8 cellular contexts compared by ENCODE assay signal in the genomic region with DNA sequence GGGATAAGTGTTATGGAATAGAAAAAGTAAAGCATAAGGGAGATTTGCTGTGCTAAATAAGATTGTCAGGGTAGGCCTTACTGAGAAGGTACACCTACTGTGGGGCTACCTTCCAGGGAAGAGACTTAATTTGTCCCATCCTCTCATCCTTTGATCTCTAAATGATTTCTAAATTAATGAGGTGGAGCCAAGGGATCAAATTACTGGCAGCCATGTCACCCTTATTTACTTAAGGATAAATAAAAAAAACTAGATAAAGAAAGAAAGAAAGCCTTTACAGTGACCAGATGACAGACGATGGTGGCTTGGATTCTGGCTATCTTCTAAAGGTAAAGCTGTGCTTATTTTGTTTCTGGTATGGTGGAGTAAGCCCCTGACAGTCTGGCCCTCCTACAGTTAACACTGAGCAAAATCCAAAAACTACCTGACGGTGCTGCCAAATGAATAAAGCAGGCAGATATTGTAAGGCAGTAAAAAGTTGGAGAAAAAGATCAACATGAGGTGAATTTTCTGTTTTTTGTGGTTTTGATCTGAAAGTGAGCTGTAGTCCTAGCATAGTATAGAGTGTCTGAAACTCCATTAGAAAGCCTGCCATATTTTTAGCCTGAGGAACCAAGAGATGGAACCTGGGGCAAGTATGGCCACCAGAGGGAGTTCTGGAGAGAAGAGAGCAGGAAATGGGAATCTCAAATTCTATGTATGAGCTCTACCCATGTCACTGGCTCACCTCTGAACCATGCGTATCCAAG.
DNase-seq lines count a peak whose midpoint lies in the region; ATAC-seq and TF ChIP-seq lines count a peak whose summit lies in the region.

No MANE protein-coding gene starts in this region.

- H3K4me1 ChIP-seq in KMS-11 (ENCODE audit: low read depth, poor library complexity, severe bottlenecking) (no peaks in the 10 kb centered on the region), prostate gland (replicated peaks) (no peaks in the 10 kb centered on the region)

- H3K27ac ChIP-seq in KMS-11, result no peak overlapping the region
- H3K27ac ChIP-seq in prostate gland, result no peak overlapping the region

- H3K4me2 ChIP-seq in KMS-11, result no peak overlapping the region

- peaks cover 5% of the 10 kb centered on the region for H3K4me1 Mint-ChIP-seq in activated CD4-positive, alpha-beta T cell treated with anti-CD3 and anti-CD28 coated beads for 36 hours

- CTCF ChIA-PET in activated CD4-positive, alpha-beta T cell treated with anti-CD3 and anti-CD28 coated beads for 36 hours (lab: Charles Lee), result interaction anchor here (0.9 to 1.9 kb wide), 5 partner anchors 9 to 484 kb away, joined by 3 to 6 read pairs (median 3); no protein-coding TSS in a partner anchor

- H2AFZ ChIP-seq in KMS-11 (ENCODE audit: low read depth), result no peak overlapping the region

- ATAC-seq in activated CD4-positive, alpha-beta T cell treated with anti-CD3 and anti-CD28 coated beads for 36 hours, result no peak
- no peak for ATAC-seq in GM21737 (IDR thresholded peaks at IDR 0.05; ENCODE audit: unreplicated experiment)

- no peak overlapping the region for H3K27ac Mint-ChIP-seq in activated CD4-positive, alpha-beta T cell treated with anti-CD3 and anti-CD28 coated beads for 36 hours

- peaks cover 2% of the 10 kb centered on the region for H3K36me3 Mint-ChIP-seq in activated CD4-positive, alpha-beta T cell treated with anti-CD3 and anti-CD28 coated beads for 36 hours (ENCODE audit: low read depth)

- no peaks in the 10 kb centered on the region for H3K79me2 ChIP-seq in KMS-11 (ENCODE audit: insufficient read depth, low read depth)

- H3K36me3 ChIP-seq in KMS-11 (ENCODE audit: insufficient read depth), result no peaks in the 10 kb centered on the region; the same call in 1 of the 2 replicates
- no peaks in the 10 kb centered on the region for H3K36me3 ChIP-seq in prostate gland

- H3K9me3 ChIP-seq in prostate gland, result no peaks in the 10 kb centered on the region

- TF ChIP-seq POLR2A in prostate gland (IDR thresholded peaks at IDR 0.05), result no peak

- POLR2A ChIA-PET in activated CD4-positive, alpha-beta T cell treated with anti-CD3 and anti-CD28 coated beads for 36 hours (lab: Charles Lee), result interaction anchor here (0.6 kb wide), 1 partner anchor 285 kb away, joined by 8 read pairs; the partner anchor contains the start of gene MANF

- peaks cover 5% of the 10 kb centered on the region for H3K9me3 Mint-ChIP-seq in activated CD4-positive, alpha-beta T cell treated with anti-CD3 and anti-CD28 coated beads for 36 hours (ENCODE audit: low read depth)

- no peak overlapping the region for H3K9ac ChIP-seq in KMS-11

- H3K4me3 Mint-ChIP-seq in activated CD4-positive, alpha-beta T cell treated with anti-CD3 and anti-CD28 coated beads for 36 hours, result no peak overlapping the region

- H3K4me3 ChIP-seq in KMS-11 (IDR thresholded peaks at IDR 0.05; ENCODE audit: insufficient read depth, low read depth, low read length), result no peak overlapping the region
- H3K4me3 ChIP-seq in foreskin fibroblast (ENCODE audit: low read depth in 1 of 2, low read length in 2 of 2), result no peak overlapping the region
- H3K4me3 ChIP-seq in prostate gland, result no peak overlapping the region

- intact Hi-C loops in activated CD4-positive, alpha-beta T cell treated with anti-CD3 and anti-CD28 coated beads for 36 hours (cut with DNase I, micrococcal nuclease), result loop anchor here (5.0 kb wide), 1 partner anchor 272 kb away; no protein-coding TSS in a partner anchor
- intact Hi-C loops in prostate gland (cut with DNase I), result loop anchor here (5.0 kb wide), 1 partner anchor 272 kb away; no protein-coding TSS in a partner anchor

- peaks cover 4% of the 10 kb centered on the region for H3K27me3 Mint-ChIP-seq in activated CD4-positive, alpha-beta T cell treated with anti-CD3 and anti-CD28 coated beads for 36 hours

- H4K20me1 ChIP-seq in KMS-11 (ENCODE audit: insufficient read depth), result no peaks in the 10 kb centered on the region

- peak; percentile 53 for TF ChIP-seq CTCF in KMS-11 (conservative IDR thresholded peaks at IDR 0.05; ENCODE audit: low read depth, low read length)
- TF ChIP-seq CTCF in foreskin fibroblast (IDR thresholded peaks at IDR 0.05; ENCODE audit: low read depth, low read length), result peak; percentile 85
- TF ChIP-seq CTCF in prostate gland (IDR thresholded peaks at IDR 0.05), result peak; percentile 21 to 70 (median 53)

- peak; percentile 43 for DNase-seq in activated CD4-positive, alpha-beta T cell treated with anti-CD3 and anti-CD28 coated beads for 36 hours
- DNase-seq in activated CD4-positive, alpha-beta T cell treated with anti-CD3 and anti-CD28 coated beads, Interleukin-2, amount 50 U/mL, for 1 hour, result no peak
- DNase-seq in SW480 (ENCODE audit: low spot score) (peak; percentile 66), foreskin fibroblast (peak; percentile 20 to 63), prostate gland (ENCODE audit: low spot score) (peak; percentile 45), globus pallidus (ENCODE audit: low spot score) (no peak)

- WGBS in prostate gland, result 56% methylated on average over 3 of the region's 3 CpGs

- H3K27me3 ChIP-seq in KMS-11 (ENCODE audit: insufficient read depth, low read depth) (no peaks in the 10 kb centered on the region), prostate gland (replicated peaks; ENCODE audit: insufficient read depth) (no peaks in the 10 kb centered on the region)

Comparison
In these comparisons a context has a peak if more than half of its experiments do, and no peak if none do; other contexts are left out.
1. DNase-seq: peak in activated CD4-positive, alpha-beta T cell treated with anti-CD3 and anti-CD28 coated beads for 36 hours (single experiment), SW480 (single experiment), foreskin fibroblast (2 of 2) and prostate gland (single experiment); none in activated CD4-positive, alpha-beta T cell treated with anti-CD3 and anti-CD28 coated beads, Interleukin-2, amount 50 U/mL, for 1 hour (single experiment) and globus pallidus (single experiment).
2. Peak in every context shown above with its lines, with median percentiles within 50 percentile points of each other: CTCF ChIP-seq.